8 cellular contexts compared by ENCODE assay signal in genomic region chr3:185585862-185586643, GRCh38. TPM values are rescaled to one million over a fixed set of nuclear protein-coding genes. Genes with fewer than 3 reads are reported as not detected.
DNase-seq lines count a peak whose midpoint lies in the region; ATAC-seq, FAIRE-seq and TF ChIP-seq lines count a peak whose summit lies in the region.

Gene SENP2, plus strand, starts transcription at chr3:185586295. Its CDS starts 119 bp downstream, at chr3:185586414.

- peak; percentile 97 for DNase-seq in AG04450 (ENCODE audit: low read depth, low spot score)
- peak; percentile 97 for DNase-seq in NCI-H226
- peak; percentile 99 for DNase-seq in WTC11 (ENCODE audit: low spot score)
- DNase-seq in cardiac fibroblast (ENCODE audit: low read depth in 2 of 2), result peak; percentile 99
- DNase-seq in iPS-NIHi11 (ENCODE audit: low spot score), result peak; percentile 94
- peak; percentile 100 for DNase-seq in small intestine

- peak within 1 kb of the TSS; percentile 91 for H3K4me3 ChIP-seq in AG04450 (ENCODE audit: low read depth, low read length)
- H3K4me3 ChIP-seq in cardiac fibroblast (replicated peaks in 1 of 2; ENCODE audit: low read depth in 2 of 2, low read length in 2 of 2), result peak within 1 kb of the TSS; percentile 95 to 98
- H3K4me3 ChIP-seq in small intestine (ENCODE audit: low read depth in 1 of 2, low read length in 2 of 2), result peak within 1 kb of the TSS; percentile 82 to 91

- peak; percentile 51 for FAIRE-seq in small intestine (lab: Jason Lieb, UNC)

- TF ChIP-seq CTCF in AG04450 (IDR thresholded peaks at IDR 0.05; ENCODE audit: low read depth, low read length) (no peak), WTC11 (IDR thresholded peaks at IDR 0.05) (no peak), cardiac fibroblast (IDR thresholded peaks at IDR 0.05; ENCODE audit: low read depth, low read length) (no peak)

- H3K27ac ChIP-seq in AG04450 (ENCODE audit: low read depth, low read length) (peak within 1 kb of the TSS; percentile 89), small intestine (ENCODE audit: low read depth in 1 of 2, low read length in 1 of 2) (peak within 1 kb of the TSS; percentile 93 to 99)

- no peaks in the 10 kb centered on the region for H3K36me3 ChIP-seq in small intestine (ENCODE audit: control insufficient read depth in 2 of 2, insufficient read depth in 2 of 2, low read length in 2 of 2)

- CTCF ChIA-PET in AG04450 (lab: Charles Lee) (interaction anchor here (0.6 to 2.9 kb wide), 6 partner anchors 11 to 233 kb away, joined by 3 to 16 read pairs (median 3); no protein-coding TSS in a partner anchor), WTC11 (lab: Charles Lee) (interaction anchor here (0.8 to 2.7 kb wide), 10 partner anchors 10 to 691 kb away, joined by 3 to 21 read pairs (median 5); partner anchors contain the start of gene TMEM41A)

- no peaks in the 10 kb centered on the region; the same call in 1 of the 2 replicates for H3K27me3 Mint-ChIP-seq in WTC11 (ENCODE audit: low read depth)

- H3K36me3 Mint-ChIP-seq in WTC11, result peaks cover 2% of the 10 kb centered on the region; the same call in 1 of the 2 replicates

- POLR2A ChIA-PET in AG04450 (lab: Yijun Ruan, JAX), result interaction anchor here (0.5 to 1.4 kb wide), 11 partner anchors 12 to 984 kb away, joined by 3 to 5 read pairs (median 3); partner anchors contain the start of genes DNAJB11, ETV5 and TMEM41A
- POLR2A ChIA-PET in WTC11 (lab: Charles Lee), result interaction anchor here (0.8 to 1.5 kb wide), 8 partner anchors 9 to 984 kb away, joined by 3 to 7 read pairs (median 4); partner anchors contain the start of genes DNAJB11 and TRA2B

- ATAC-seq in GM18909 (IDR thresholded peaks at IDR 0.05; ENCODE audit: poor library complexity, unreplicated experiment), result peak; percentile 95
- ATAC-seq in HG03175 (IDR thresholded peaks at IDR 0.05; ENCODE audit: unreplicated experiment), result peak; percentile 97
- ATAC-seq in WTC11, result peak; percentile 87

- H3K9me3 ChIP-seq in AG04450 (ENCODE audit: control insufficient read depth, insufficient read depth, low read length) (no peaks in the 10 kb centered on the region; the same call in 1 of the 2 replicates), small intestine (ENCODE audit: control insufficient read depth, low read depth) (no peaks in the 10 kb centered on the region)

- WGBS in small intestine, 3 donors, result 0% methylated on average over 59 to 62 of the region's 62 CpGs

- peaks cover 2 to 4% of the 10 kb centered on the region in 2 donors for H3K4me1 ChIP-seq in small intestine (ENCODE audit: control insufficient read depth in 2 of 2, insufficient read depth in 1 of 2, low read depth in 1 of 2, low read length in 1 of 2)

- peak within 1 kb of the TSS; percentile 99 for H3K27ac Mint-ChIP-seq in WTC11

- H3K9me3 Mint-ChIP-seq in WTC11, result no peaks in the 10 kb centered on the region

- peak within 1 kb of the TSS; percentile 89 for H3K4me3 Mint-ChIP-seq in WTC11

- H3K27me3 ChIP-seq in AG04450 (ENCODE audit: control insufficient read depth, insufficient read depth, low read length) (no peaks in the 10 kb centered on the region), small intestine (ENCODE audit: control insufficient read depth in 2 of 2, insufficient read depth in 2 of 2, low read length in 2 of 2) (no peaks in the 10 kb centered on the region)

- peaks cover 37% of the 10 kb centered on the region for H3K4me1 Mint-ChIP-seq in WTC11

TF ChIP-seq in WTC11, 78 proteins besides CTCF, POLR2A, EP300 and RAD21 (continues in another document):
- peak; percentile 11; the same call in 1 of the 2 replicates for TF ChIP-seq USF1 (CRISPR knock-in tag; IDR thresholded peaks at IDR 0.05)
- TF ChIP-seq, protein P1, sequence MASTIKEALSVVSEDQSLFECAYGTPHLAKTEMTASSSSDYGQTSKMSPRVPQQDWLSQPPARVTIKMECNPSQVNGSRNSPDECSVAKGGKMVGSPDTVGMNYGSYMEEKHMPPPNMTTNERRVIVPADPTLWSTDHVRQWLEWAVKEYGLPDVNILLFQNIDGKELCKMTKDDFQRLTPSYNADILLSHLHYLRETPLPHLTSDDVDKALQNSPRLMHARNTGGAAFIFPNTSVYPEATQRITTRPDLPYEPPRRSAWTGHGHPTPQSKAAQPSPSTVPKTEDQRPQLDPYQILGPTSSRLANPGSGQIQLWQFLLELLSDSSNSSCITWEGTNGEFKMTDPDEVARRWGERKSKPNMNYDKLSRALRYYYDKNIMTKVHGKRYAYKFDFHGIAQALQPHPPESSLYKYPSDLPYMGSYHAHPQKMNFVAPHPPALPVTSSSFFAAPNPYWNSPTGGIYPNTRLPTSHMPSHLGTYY (CRISPR knock-in tag; IDR thresholded peaks at IDR 0.05), result peak; percentile 79; the same call in 1 of the 2 replicates
- peak; percentile 35; the same call in 1 of the 2 replicates for TF ChIP-seq ZNF416 (CRISPR knock-in tag; IDR thresholded peaks at IDR 0.05)
- TF ChIP-seq, protein P2, sequence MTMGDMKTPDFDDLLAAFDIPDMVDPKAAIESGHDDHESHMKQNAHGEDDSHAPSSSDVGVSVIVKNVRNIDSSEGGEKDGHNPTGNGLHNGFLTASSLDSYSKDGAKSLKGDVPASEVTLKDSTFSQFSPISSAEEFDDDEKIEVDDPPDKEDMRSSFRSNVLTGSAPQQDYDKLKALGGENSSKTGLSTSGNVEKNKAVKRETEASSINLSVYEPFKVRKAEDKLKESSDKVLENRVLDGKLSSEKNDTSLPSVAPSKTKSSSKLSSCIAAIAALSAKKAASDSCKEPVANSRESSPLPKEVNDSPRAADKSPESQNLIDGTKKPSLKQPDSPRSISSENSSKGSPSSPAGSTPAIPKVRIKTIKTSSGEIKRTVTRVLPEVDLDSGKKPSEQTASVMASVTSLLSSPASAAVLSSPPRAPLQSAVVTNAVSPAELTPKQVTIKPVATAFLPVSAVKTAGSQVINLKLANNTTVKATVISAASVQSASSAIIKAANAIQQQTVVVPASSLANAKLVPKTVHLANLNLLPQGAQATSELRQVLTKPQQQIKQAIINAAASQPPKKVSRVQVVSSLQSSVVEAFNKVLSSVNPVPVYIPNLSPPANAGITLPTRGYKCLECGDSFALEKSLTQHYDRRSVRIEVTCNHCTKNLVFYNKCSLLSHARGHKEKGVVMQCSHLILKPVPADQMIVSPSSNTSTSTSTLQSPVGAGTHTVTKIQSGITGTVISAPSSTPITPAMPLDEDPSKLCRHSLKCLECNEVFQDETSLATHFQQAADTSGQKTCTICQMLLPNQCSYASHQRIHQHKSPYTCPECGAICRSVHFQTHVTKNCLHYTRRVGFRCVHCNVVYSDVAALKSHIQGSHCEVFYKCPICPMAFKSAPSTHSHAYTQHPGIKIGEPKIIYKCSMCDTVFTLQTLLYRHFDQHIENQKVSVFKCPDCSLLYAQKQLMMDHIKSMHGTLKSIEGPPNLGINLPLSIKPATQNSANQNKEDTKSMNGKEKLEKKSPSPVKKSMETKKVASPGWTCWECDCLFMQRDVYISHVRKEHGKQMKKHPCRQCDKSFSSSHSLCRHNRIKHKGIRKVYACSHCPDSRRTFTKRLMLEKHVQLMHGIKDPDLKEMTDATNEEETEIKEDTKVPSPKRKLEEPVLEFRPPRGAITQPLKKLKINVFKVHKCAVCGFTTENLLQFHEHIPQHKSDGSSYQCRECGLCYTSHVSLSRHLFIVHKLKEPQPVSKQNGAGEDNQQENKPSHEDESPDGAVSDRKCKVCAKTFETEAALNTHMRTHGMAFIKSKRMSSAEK (CRISPR knock-in tag; IDR thresholded peaks at IDR 0.05; ENCODE audit: borderline replicate concordance), result no peak
- no peak for TF ChIP-seq GTF2I (CRISPR knock-in tag; conservative IDR thresholded peaks at IDR 0.05)
- TF ChIP-seq SMAD3 (CRISPR knock-in tag; IDR thresholded peaks at IDR 0.05; ENCODE audit: borderline replicate concordance), result no peak
- peak; percentile 51; the same call in 1 of the 2 replicates for TF ChIP-seq NFYB (CRISPR knock-in tag; conservative IDR thresholded peaks at IDR 0.05; ENCODE audit: low read depth)
- TF ChIP-seq EMX1 (CRISPR knock-in tag; IDR thresholded peaks at IDR 0.05), result no peak
- no peak for TF ChIP-seq RELA (CRISPR knock-in tag; IDR thresholded peaks at IDR 0.05; ENCODE audit: borderline replicate concordance)
- TF ChIP-seq TEAD4 (CRISPR knock-in tag; IDR thresholded peaks at IDR 0.05), result no peak
- peak; percentile 89 for TF ChIP-seq FOXK1 (CRISPR knock-in tag; IDR thresholded peaks at IDR 0.05)
- TF ChIP-seq CREM (CRISPR knock-in tag; IDR thresholded peaks at IDR 0.05), result peak; percentile 95
- TF ChIP-seq ZNF671 (CRISPR knock-in tag; IDR thresholded peaks at IDR 0.05), result no peak
- no peak for TF ChIP-seq FOXP4 (CRISPR knock-in tag; IDR thresholded peaks at IDR 0.05)
- TF ChIP-seq FOXP1 (CRISPR knock-in tag; IDR thresholded peaks at IDR 0.05; ENCODE audit: borderline replicate concordance), result peak; percentile 58; the same call in 1 of the 2 replicates
- 0 out of 2 replicates have a peak, but pooled peaks have one; percentile 29 for TF ChIP-seq PRRX2 (CRISPR knock-in tag; IDR thresholded peaks at IDR 0.05)
- TF ChIP-seq SP1 (CRISPR knock-in tag; conservative IDR thresholded peaks at IDR 0.05), result peak; percentile 50; the same call in 1 of the 2 replicates
- no peak for TF ChIP-seq FOXJ3 (CRISPR knock-in tag; IDR thresholded peaks at IDR 0.05; ENCODE audit: borderline replicate concordance)

RNA-seq across cellular contexts. Expression of gene SENP2, which starts in this region (rescaled TPM):
- polyA plus RNA-seq in AG04450 (2011; rRNA removed) (18.2 and 28.1 TPM in 2 replicates), small intestine (10 to 100 TPM; 10.7 to 13.3 (median 10.8) TPM)
- 9.0 and 17.1 TPM in 2 replicates for polyA minus RNA-seq in AG04450 (2011; rRNA and poly(A)+ RNA removed)
- total RNA-seq in WTC11 (2021), result 55.0 to 57.2 TPM (median 56.9 TPM) in 3 replicates

Comparison
In these comparisons a context has a peak if more than half of its experiments do, and no peak if none do; other contexts are left out.
1. Peak in every context shown above with its lines: DNase-seq, ATAC-seq, H3K4me3 ChIP-seq and H3K27ac ChIP-seq.